ENCODE assay signal across 10 cellular contexts in the genomic region with DNA sequence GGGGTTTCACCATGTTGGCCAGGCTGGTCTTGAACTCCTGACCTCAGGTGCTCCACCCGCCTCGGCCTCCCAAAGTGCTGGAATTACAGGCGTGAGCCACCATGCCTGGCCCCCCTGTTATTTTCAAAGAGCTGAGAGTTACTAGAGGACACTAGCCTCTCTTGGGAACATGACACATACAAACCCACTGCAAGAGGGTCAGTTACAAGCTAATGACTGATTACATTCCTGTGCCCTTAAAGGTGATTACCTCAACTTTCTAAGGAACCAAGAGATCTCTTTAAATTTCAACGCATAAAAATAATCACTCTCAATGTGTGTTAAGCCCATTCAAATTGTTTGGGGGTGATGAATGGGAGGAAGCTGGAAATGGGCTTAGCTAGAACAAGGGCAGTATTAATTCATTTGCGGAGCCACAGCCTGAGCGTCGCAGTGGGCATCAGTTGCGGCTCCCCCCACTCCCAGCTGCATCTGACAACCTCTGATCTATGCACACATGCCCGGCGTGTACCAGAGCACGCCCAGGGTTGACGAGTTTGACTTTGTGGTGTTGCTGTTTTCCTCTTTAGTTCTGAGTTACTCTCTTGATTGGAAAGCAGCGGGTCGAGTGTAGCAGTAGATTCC.
A peak's percentile ranks its signal among the peaks of the same experiment; 100 is the strongest.
DNase-seq lines count a peak whose midpoint lies in the region; ATAC-seq, FAIRE-seq and TF ChIP-seq lines count a peak whose summit lies in the region.
"Had no signal": no experiment of that assay in that cellular context is flagged by ENCODE, and none has a peak within 500 bp of the region (broad histone marks: within the 10 kb centered on the region; RNA-seq: fewer than 3 reads in every experiment).

No MANE protein-coding gene starts in this region.

- no peak for TF ChIP-seq POLR2A in IMR-90 (IDR thresholded peaks at IDR 0.05; ENCODE audit: low read depth, low read length)

- POLR2A ChIA-PET in IMR-90 (lab: Charles Lee; ENCODE audit: unreplicated experiment) = interaction anchor here (0.5 kb wide), 1 partner anchor 464 kb away, joined by 5 read pairs; no protein-coding TSS in a partner anchor

- ATAC-seq in IMR-90 (ENCODE audit: low read depth) (peak; percentile 28), lung (ENCODE audit: insufficient read depth, low FRiP score) (no peak), thoracic aorta (ENCODE audit: insufficient number of reproducible peaks, low FRiP score, low read depth) (no peak), left lobe of liver (no peak)

- H3K36me3 ChIP-seq in IMR-90 (ENCODE audit: control insufficient read depth, insufficient read depth, low read length) (no peaks in the 10 kb centered on the region), lung (ENCODE audit: control insufficient read depth in 2 of 2, insufficient read depth in 2 of 2, low read length in 2 of 2) (peaks cover 0 to 3% of the 10 kb centered on the region in 2 donors), thoracic aorta (no peaks in the 10 kb centered on the region)

- no peaks in the 10 kb centered on the region for H3K4me1 Mint-ChIP-seq in progenitor cell of endocrine pancreas (ENCODE audit: low read depth)

- H3K9me3 ChIP-seq in IMR-90 (ENCODE audit: control insufficient read depth, insufficient read depth, low read length) (no peaks in the 10 kb centered on the region), lung (ENCODE audit: control insufficient read depth in 2 of 2, insufficient read depth in 1 of 2, low read length in 1 of 2) (no peaks in the 10 kb centered on the region), thoracic aorta (no peaks in the 10 kb centered on the region)

- H3K4me3 Mint-ChIP-seq in progenitor cell of endocrine pancreas (ENCODE audit: low read depth) = no peak overlapping the region
- H3K4me3 Mint-ChIP-seq: dendritic cell treated with granulocyte-macrophage colony-stimulating factor and Interleukin-4, amounts not matched to agents 40 ng/mL and 50 ng/mL, for 4 days had no signal

- DNase-seq in IMR-90 = no peak
- peak in 54 of 61 donors; percentile 8 to 83 (median 55) for DNase-seq in caudate nucleus (lab: John Stamatoyannopoulos, UW)
- no peak for DNase-seq in lung (ENCODE audit: low spot score)
- DNase-seq in thoracic aorta (ENCODE audit: low spot score) = no peak
- DNase-seq in DMS114 treated with DMSO at 0.1 percent for 48 hours (lab: John Stamatoyannopoulos, UW; ENCODE audit: unreplicated experiment) = no peak
- no peak for DNase-seq in progenitor cell of endocrine pancreas (ENCODE audit: low spot score, unreplicated experiment)
- no peak for DNase-seq in left lobe of liver (ENCODE audit: low spot score)
- no peak for DNase-seq in frontal cortex (ENCODE audit: low spot score in 2 of 2)
- DNase-seq: NCI-H1048 had no signal

- peak overlapping the region; percentile 37; the same call in 1 of the 2 replicates for H2AK5ac ChIP-seq in IMR-90 (ENCODE audit: low read depth, low read length)

- H3K23ac ChIP-seq in IMR-90 (ENCODE audit: low read depth, low read length) = peak overlapping the region; percentile 70; the same call in 1 of the 2 replicates

- H3K18ac ChIP-seq in IMR-90 (ENCODE audit: low read depth, low read length) = peak overlapping the region; percentile 14

- H2AK9ac ChIP-seq in IMR-90 (replicated peaks; ENCODE audit: low read depth, low read length, poor library complexity) = peak overlapping the region; percentile 82

- dilution Hi-C loops in IMR-90 (cut with HindIII; ENCODE audit: low sequenced_read_pairs, unreplicated experiment) = no loop called here

- peak overlapping the region; percentile 17; the same call in 1 of the 2 replicates for H2BK120ac ChIP-seq in IMR-90 (ENCODE audit: low read depth, low read length)

- no peak overlapping the region for H3K56ac ChIP-seq in IMR-90 (ENCODE audit: extremely low read depth, insufficient read depth, low read length)

- peak overlapping the region; percentile 37; the same call in 1 of the 2 replicates for H2BK20ac ChIP-seq in IMR-90 (ENCODE audit: low read depth, low read length)

- H3K4me1 ChIP-seq in IMR-90 (ENCODE audit: control insufficient read depth, insufficient read depth, low read length) (peaks cover 2% of the 10 kb centered on the region), lung (ENCODE audit: control insufficient read depth in 2 of 2, insufficient read depth in 2 of 2, low read length in 2 of 2) (peaks cover 5 to 26% of the 10 kb centered on the region in 2 donors), thoracic aorta (ENCODE audit: control insufficient read depth in 1 of 2, low read depth in 2 of 2) (peaks cover 23 to 38% of the 10 kb centered on the region in 2 donors)

- peak overlapping the region; percentile 20 for H2BK5ac ChIP-seq in IMR-90 (ENCODE audit: low read depth, low read length, poor library complexity, severe bottlenecking)

- H3K79me1 ChIP-seq in IMR-90 (ENCODE audit: low read depth in 1 of 2, low read length in 2 of 2) = no peaks in the 10 kb centered on the region

- H2AFZ ChIP-seq in IMR-90 (replicated peaks; ENCODE audit: low read length, poor library complexity) = peak overlapping the region; percentile 65

- no peaks in the 10 kb centered on the region; the same call in 1 of the 2 replicates for H4K20me1 ChIP-seq in IMR-90 (ENCODE audit: insufficient read depth, low read length)

- H3K9me1 ChIP-seq in IMR-90 (ENCODE audit: insufficient read depth, low read length) = no peaks in the 10 kb centered on the region

- CTCF ChIA-PET in IMR-90 (lab: Yijun Ruan, JAX) = interaction anchor here (0.8 to 3.5 kb wide), 4 partner anchors 9 to 50 kb away, joined by 3 to 7 read pairs (median 3); no protein-coding TSS in a partner anchor

- no peak overlapping the region for H4K91ac ChIP-seq in IMR-90 (ENCODE audit: insufficient read depth, low read depth, low read length)

- intact Hi-C loops in IMR-90 (cut with micrococcal nuclease) = no loop called here

- H3K9me3 Mint-ChIP-seq in progenitor cell of endocrine pancreas (ENCODE audit: low read depth) = no peaks in the 10 kb centered on the region
- H3K9me3 Mint-ChIP-seq: dendritic cell treated with granulocyte-macrophage colony-stimulating factor and Interleukin-4, amounts not matched to agents 40 ng/mL and 50 ng/mL, for 4 days had no signal

- peak overlapping the region; percentile 80 for H3K4me2 ChIP-seq in IMR-90 (ENCODE audit: low read depth, low read length)

- no peak overlapping the region for H3K14ac ChIP-seq in IMR-90 (replicated peaks; ENCODE audit: low read depth, low read length)

- H3K27me3 ChIP-seq in IMR-90 (ENCODE audit: control insufficient read depth, insufficient read depth, low read length) (peaks cover 10% of the 10 kb centered on the region), lung (ENCODE audit: control insufficient read depth, insufficient read depth) (no peaks in the 10 kb centered on the region), thoracic aorta (replicated peaks; ENCODE audit: insufficient read depth) (no peaks in the 10 kb centered on the region)

- no peak overlapping the region for H3K9ac ChIP-seq in IMR-90 (ENCODE audit: low read depth, low read length)

- no peaks in the 10 kb centered on the region for H3K36me3 Mint-ChIP-seq in progenitor cell of endocrine pancreas (ENCODE audit: insufficient read depth)

- H3K4me3 ChIP-seq in IMR-90 (ENCODE audit: insufficient read depth, low read depth, low read length) = peak overlapping the region; percentile 1; the same call in 1 of the 2 replicates
- H3K4me3 ChIP-seq in lung = no peak overlapping the region
- H3K4me3 ChIP-seq in thoracic aorta = peak overlapping the region; percentile 37

- no peak overlapping the region for H3K27ac Mint-ChIP-seq in progenitor cell of endocrine pancreas
- H3K27ac Mint-ChIP-seq: dendritic cell treated with granulocyte-macrophage colony-stimulating factor and Interleukin-4, amounts not matched to agents 40 ng/mL and 50 ng/mL, for 4 days had no signal

- no peak overlapping the region for H4K5ac ChIP-seq in IMR-90 (ENCODE audit: low read depth, low read length)

- no peak overlapping the region for H2BK15ac ChIP-seq in IMR-90 (ENCODE audit: low read depth, low read length)

- in situ Hi-C loops in IMR-90 (cut with MboI; ENCODE audit: low sequenced_read_pairs) = no loop called here

- no peaks in the 10 kb centered on the region for H3K27me3 Mint-ChIP-seq in progenitor cell of endocrine pancreas
- H3K27me3 Mint-ChIP-seq: dendritic cell treated with granulocyte-macrophage colony-stimulating factor and Interleukin-4, amounts not matched to agents 40 ng/mL and 50 ng/mL, for 4 days had no signal

- no peak for TF ChIP-seq CTCF in IMR-90 (conservative IDR thresholded peaks at IDR 0.05; ENCODE audit: low read depth, low read length)
- TF ChIP-seq CTCF in lung (IDR thresholded peaks at IDR 0.05; ENCODE audit: control extremely low read depth, extremely low read depth) = no peak
- TF ChIP-seq CTCF in thoracic aorta (IDR thresholded peaks at IDR 0.05) = no peak
- no peak for TF ChIP-seq CTCF in progenitor cell of endocrine pancreas (IDR thresholded peaks at IDR 0.05; ENCODE audit: unreplicated experiment)

- TF ChIP-seq RAD21 in IMR-90 (IDR thresholded peaks at IDR 0.05; ENCODE audit: low read length) = no peak

- no CpG with 5 or more reads among the region's 14 CpGs for WGBS in IMR-90 (ENCODE audit: extremely low coverage in 2 of 2, insufficient read length in 1 of 2), 2 experiments
- 51 to 60% methylated on average over 14 of the region's 14 CpGs for WGBS in lung, 2 donors

- 0 out of 4 replicates have a peak overlapping the region, but pooled peaks of 1 of the 2 experiments have one; percentile 0 for H4K8ac ChIP-seq in IMR-90 (ENCODE audit: low read depth in 2 of 2, low read length in 2 of 2)

- no TSS peak for BruUV-seq in IMR-90 (replicated peaks; lab: Mats Ljungman, UMichigan)

- H3K4ac ChIP-seq in IMR-90 (ENCODE audit: low read depth, low read length) = peak overlapping the region; percentile 18; the same call in 1 of the 2 replicates

- peak overlapping the region; percentile 45; the same call in 1 of the 2 replicates for H3K27ac ChIP-seq in IMR-90 (ENCODE audit: insufficient read depth, low read length)
- peak overlapping the region; percentile 84 for H3K27ac ChIP-seq in caudate nucleus (ENCODE audit: low read depth, low read length)
- H3K27ac ChIP-seq in lung (ENCODE audit: low read depth in 1 of 2, low read length in 1 of 2) = peak overlapping the region; percentile 48 to 76
- H3K27ac ChIP-seq in thoracic aorta = peak overlapping the region; percentile 21 to 60

- FAIRE-seq in frontal cortex (lab: Jason Lieb, UNC) = no peak

TF ChIP-seq in IMR-90, 13 proteins besides CTCF, POLR2A, EP300 and RAD21:
- TF ChIP-seq BHLHE40 (IDR thresholded peaks at IDR 0.05; ENCODE audit: low read depth, low read length) (no peak), CEBPB (IDR thresholded peaks at IDR 0.05; ENCODE audit: low read depth, low read length) (no peak), NFE2L2 (IDR thresholded peaks at IDR 0.05; ENCODE audit: low read depth, low read length) (no peak)

Comparison
In these comparisons a context has a peak if more than half of its experiments do, and no peak if none do; other contexts are left out.
1. DNase-seq: peak in caudate nucleus (54 of 61); none in IMR-90 (single experiment), lung (single experiment), thoracic aorta (single experiment), DMS114 treated with DMSO at 0.1 percent for 48 hours (single experiment), progenitor cell of endocrine pancreas (single experiment), left lobe of liver (single experiment) and frontal cortex (0 of 2).
2. Peak in every context shown above with its lines, with median percentiles within 50 percentile points of each other: H3K27ac ChIP-seq.